Comparison of ENCODE assay signal across 18 cellular contexts in genomic region chrX:100494974-100495373, GRCh38.
"Had no signal": no experiment of that assay in that cellular context is flagged by ENCODE, and none has a peak within 500 bp of the region (broad histone marks: within the 10 kb centered on the region; RNA-seq: fewer than 3 reads in every experiment).

No MANE protein-coding gene starts in this region.

- H3K4me3 ChIP-seq: coronary artery, esophagus muscularis mucosa, gastroesophageal sphincter, right atrium auricular region, sigmoid colon, skin epidermis, thoracic aorta, upper lobe of left lung, uterus had no signal

- H3K36me3 ChIP-seq: esophagus muscularis mucosa, gastroesophageal sphincter, right atrium auricular region, sigmoid colon, thoracic aorta, upper lobe of left lung, uterus had no signal

- H3K27ac ChIP-seq: coronary artery, esophagus muscularis mucosa, gastroesophageal sphincter, right atrium auricular region, sigmoid colon, skin epidermis, thoracic aorta, upper lobe of left lung, uterus had no signal

- H3K9me3 ChIP-seq: gastroesophageal sphincter, sigmoid colon, thoracic aorta, upper lobe of left lung had no signal

- H3K4me1 ChIP-seq: esophagus muscularis mucosa, gastroesophageal sphincter, right atrium auricular region, sigmoid colon, upper lobe of left lung, uterus had no signal

- ATAC-seq: gastroesophageal sphincter; natural killer cell; stimulated activated memory B cell treated with anti-CD40 and anti-IgM and Interleukin-4, amounts not matched to agents 10 μg/mL and 1 μg/mL and 100 μg/mL, for 72 hours had no signal

- H3K27me3 ChIP-seq: esophagus muscularis mucosa, gastroesophageal sphincter, right atrium auricular region, sigmoid colon, upper lobe of left lung had no signal

- DNase-seq: cerebellar nuclear complex; effector CD8-positive, alpha-beta T cell; glutamatergic neuron; hippocampal formation; natural killer cell; posterior cingulate gyrus; sigmoid colon; stimulated activated CD4-positive, alpha-beta T cell treated with anti-CD3 and anti-CD28 coated beads, Interleukin-4, amount 100 ng/mL, for 1 hour; stimulated activated CD8-positive, alpha-beta memory T cell treated with anti-CD3 and anti-CD28 coated beads, Interleukin-4, amount 100 ng/mL, for 48 hours; upper lobe of left lung; uterus had no signal
